24 cellular contexts compared by ENCODE assay signal in genomic region chr22:50567721-50568252, GRCh38. TPM values are rescaled to one million over a fixed set of nuclear protein-coding genes. Genes with fewer than 3 reads are reported as not detected.
"Had no signal": no experiment of that assay in that cellular context is flagged by ENCODE, and none has a peak within 500 bp of the region (broad histone marks: within the 10 kb centered on the region; RNA-seq: fewer than 3 reads in every experiment).

No MANE protein-coding gene starts in this region.

- H3K9me3 ChIP-seq: heart left ventricle, psoas muscle, thyroid gland, upper lobe of left lung, uterus had no signal

- H3K36me3 Mint-ChIP-seq: natural killer cell had no signal

- H3K4me3 Mint-ChIP-seq: mesothelial cell of epicardium, neural progenitor cell had no signal

- H3K9ac ChIP-seq: neural progenitor cell, parathyroid adenoma had no signal

- H3K9me3 Mint-ChIP-seq: mesothelial cell of epicardium, natural killer cell, neural progenitor cell had no signal

- H3K27ac ChIP-seq: heart left ventricle, neural progenitor cell, parathyroid adenoma, psoas muscle, thyroid gland, upper lobe of left lung, uterus had no signal

- DNase-seq: effector memory CD4-positive, alpha-beta T cell; heart left ventricle; hippocampal formation; kidney glomerular epithelial cell; natural killer cell; occipital lobe; psoas muscle; retina; small intestine; stimulated activated CD4-positive, alpha-beta T cell treated with anti-CD3 and anti-CD28 coated beads, Interleukin-12 subunit alpha, Interleukin-12 subunit beta, amount 100 ng/mL, for 4 hours; stimulated activated naive CD4-positive, alpha-beta T cell; thyroid gland; upper lobe of left lung; uterus had no signal

- H3K27ac Mint-ChIP-seq: mesothelial cell of epicardium, natural killer cell, neural progenitor cell had no signal

- H3K4me1 ChIP-seq: uterus had no signal

- H3K36me3 ChIP-seq: neural progenitor cell, uterus had no signal

- H3K4me3 ChIP-seq: heart left ventricle, neural progenitor cell, psoas muscle, thyroid gland, upper lobe of left lung, uterus had no signal

- H3K27me3 ChIP-seq: heart left ventricle, thyroid gland, upper lobe of left lung, uterus had no signal

- H3K79me2 ChIP-seq: parathyroid adenoma had no signal

- H3K4me2 ChIP-seq: neural progenitor cell had no signal

- H2AFZ ChIP-seq: neural progenitor cell, parathyroid adenoma had no signal

RNA-seq across cellular contexts. Expression of gene SYCE3, which starts 5.1 kb away (rescaled TPM):
- total RNA-seq: esophagus mucosa, frontal cortex, heart left ventricle, lower leg skin, mucosa of gallbladder, myocyte, natural killer cell, occipital lobe, psoas muscle, uterus had no signal
- polyA plus RNA-seq: fibroblast of lung, heart left ventricle, psoas muscle had no signal

RNA-seq across cellular contexts. Expression of gene KLHDC7B, which starts 22.1 kb away (rescaled TPM):
- total RNA-seq: frontal cortex, glomerular endothelial cell, myocyte, occipital lobe, uterus had no signal
- polyA plus RNA-seq: fibroblast of lung had no signal
